Comparison of ENCODE assay signal across 22 cellular contexts in genomic region chr17:68449021-68449739, GRCh38.
"Had no signal": no experiment of that assay in that cellular context is flagged by ENCODE, and none has a peak within 500 bp of the region (broad histone marks: within the 10 kb centered on the region; RNA-seq: fewer than 3 reads in every experiment).

No MANE protein-coding gene starts in this region.

- H3K4me1 Mint-ChIP-seq: memory B cell had no signal

- H3K27me3 ChIP-seq: foreskin keratinocyte, neural progenitor cell, spleen, upper lobe of left lung had no signal

- H2AFZ ChIP-seq: neural progenitor cell had no signal

- H3K9me3 ChIP-seq: spleen, thoracic aorta, upper lobe of left lung had no signal

- DNase-seq: activated CD4-positive, alpha-beta memory T cell treated with anti-CD3 and anti-CD28 coated beads, Interleukin-2, amount 10 ng/mL, durations not matched to agents 7 days and 5 days; activated CD4-positive, alpha-beta T cell treated with anti-CD3 and anti-CD28 coated beads, Interleukin-2, amount 10 ng/mL, durations not matched to agents 24 days and 14 days; activated effector memory CD4-positive, alpha-beta T cell treated with Interleukin-2 at 50 U/mL for 16 hours; activated naive CD4-positive, alpha-beta T cell treated with anti-CD3 and anti-CD28 coated beads, Interleukin-2, amount 10 ng/mL, durations not matched to agents 7 days and 5 days; activated T-cell treated with anti-CD3 and anti-CD28 coated beads, Interleukin-2, amount 50 U/mL, for 72 hours; aorta; caudate nucleus; dermis blood vessel endothelial cell; effector CD8-positive, alpha-beta T cell; foreskin keratinocyte; hippocampal formation; posterior cingulate gyrus; retina; spleen; stimulated activated CD4-positive, alpha-beta T cell treated with anti-CD3 and anti-CD28 coated beads, Interleukin-4, amount 100 ng/mL, for 24 hours; stimulated activated naive CD4-positive, alpha-beta T cell treated with Interleukin-2 at 50 U/mL for 16 hours; upper lobe of left lung had no signal

- H3K36me3 Mint-ChIP-seq: memory B cell had no signal

- H3K27ac ChIP-seq: foreskin keratinocyte, neural progenitor cell, spleen, thoracic aorta had no signal

- H3K27me3 Mint-ChIP-seq: activated CD4-positive, alpha-beta memory T cell treated with anti-CD3 and anti-CD28 coated beads, Interleukin-2, amount 10 ng/mL, durations not matched to agents 7 days and 5 days; activated CD4-positive, alpha-beta T cell treated with anti-CD3 and anti-CD28 coated beads, Interleukin-2, amount 10 ng/mL, durations not matched to agents 24 days and 14 days; activated naive CD4-positive, alpha-beta T cell treated with anti-CD3 and anti-CD28 coated beads, Interleukin-2, amount 10 ng/mL, durations not matched to agents 7 days and 5 days; brain; memory B cell had no signal

- ATAC-seq: activated CD4-positive, CD25-positive, alpha-beta regulatory T cell treated with anti-CD3 and anti-CD28 coated beads, Interleukin-2, amount 50 U/mL, for 24 hours; activated T-cell treated with anti-CD3 and anti-CD28 coated beads, Interleukin-2, amount 50 U/mL, for 72 hours; foreskin keratinocyte had no signal

- H3K4me3 ChIP-seq: neural progenitor cell, spleen, thoracic aorta, upper lobe of left lung had no signal

- H3K27ac Mint-ChIP-seq: activated CD4-positive, alpha-beta memory T cell treated with anti-CD3 and anti-CD28 coated beads, Interleukin-2, amount 10 ng/mL, durations not matched to agents 7 days and 5 days; activated CD4-positive, alpha-beta T cell treated with anti-CD3 and anti-CD28 coated beads, Interleukin-2, amount 10 ng/mL, durations not matched to agents 24 days and 14 days; activated naive CD4-positive, alpha-beta T cell treated with anti-CD3 and anti-CD28 coated beads, Interleukin-2, amount 10 ng/mL, durations not matched to agents 7 days and 5 days; activated T-cell treated with anti-CD3 and anti-CD28 coated beads, Interleukin-2, amount 50 U/mL, for 72 hours; memory B cell; neural progenitor cell had no signal

- H3K36me3 ChIP-seq: neural progenitor cell had no signal

- H3K9ac ChIP-seq: neural progenitor cell had no signal

- H3K4me1 ChIP-seq: neural progenitor cell had no signal

- H3K4me2 ChIP-seq: neural progenitor cell had no signal

- H3K9me3 Mint-ChIP-seq: activated CD4-positive, alpha-beta memory T cell treated with anti-CD3 and anti-CD28 coated beads, Interleukin-2, amount 10 ng/mL, durations not matched to agents 7 days and 5 days; activated CD4-positive, alpha-beta T cell treated with anti-CD3 and anti-CD28 coated beads, Interleukin-2, amount 10 ng/mL, durations not matched to agents 24 days and 14 days; activated naive CD4-positive, alpha-beta T cell treated with anti-CD3 and anti-CD28 coated beads, Interleukin-2, amount 10 ng/mL, durations not matched to agents 7 days and 5 days; activated T-cell treated with anti-CD3 and anti-CD28 coated beads, Interleukin-2, amount 50 U/mL, for 72 hours; brain; memory B cell; neural progenitor cell had no signal

- H3K4me3 Mint-ChIP-seq: activated CD4-positive, alpha-beta memory T cell treated with anti-CD3 and anti-CD28 coated beads, Interleukin-2, amount 10 ng/mL, durations not matched to agents 7 days and 5 days; activated CD4-positive, alpha-beta T cell treated with anti-CD3 and anti-CD28 coated beads, Interleukin-2, amount 10 ng/mL, durations not matched to agents 24 days and 14 days; activated naive CD4-positive, alpha-beta T cell treated with anti-CD3 and anti-CD28 coated beads, Interleukin-2, amount 10 ng/mL, durations not matched to agents 7 days and 5 days; activated T-cell treated with anti-CD3 and anti-CD28 coated beads, Interleukin-2, amount 50 U/mL, for 72 hours; brain; memory B cell; neural progenitor cell had no signal
